ENCODE assay signal across 14 cellular contexts in the genomic region with DNA sequence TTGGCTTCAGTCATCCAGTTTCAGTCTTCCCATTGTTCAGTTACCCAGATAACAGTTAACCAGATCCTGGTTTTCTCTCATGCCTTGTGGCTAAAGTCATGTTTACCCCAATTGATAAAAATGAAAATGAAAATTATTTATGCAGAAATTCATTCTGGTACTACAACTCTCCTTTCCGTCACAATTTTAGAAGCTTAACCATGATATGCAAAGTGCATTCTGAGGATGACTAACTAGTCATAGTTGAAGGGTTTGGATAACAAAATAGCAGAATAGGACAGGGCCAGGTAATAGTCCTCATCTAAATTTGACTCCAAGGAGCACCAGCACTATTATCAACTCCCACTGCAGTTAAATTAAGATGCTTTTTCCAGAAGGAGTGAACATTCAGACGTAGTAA.
A peak's percentile ranks its signal among the peaks of the same experiment; 100 is the strongest.
DNase-seq lines count a peak whose midpoint lies in the region; ATAC-seq and TF ChIP-seq lines count a peak whose summit lies in the region.
"Had no signal": no experiment of that assay in that cellular context is flagged by ENCODE, and none has a peak within 500 bp of the region (broad histone marks: within the 10 kb centered on the region; RNA-seq: fewer than 3 reads in every experiment).

No MANE protein-coding gene starts in this region.

- no peaks in the 10 kb centered on the region for H3K27me3 ChIP-seq in OCI-LY3 (ENCODE audit: low read depth, low read length)
- H3K27me3 ChIP-seq in effector memory CD4-positive, alpha-beta T cell (replicated peaks; ENCODE audit: control insufficient read depth, insufficient read depth, low read length, poor library complexity, severe bottlenecking), result no peaks in the 10 kb centered on the region
- H3K27me3 ChIP-seq: BLaER1 treated with 17β-estradiol and CSF1 and Interleukin-3, amounts not matched to agents 10 nM and 100 nM; SJSA1 had no signal

- H3K36me3 ChIP-seq in OCI-LY3 (replicated peaks; ENCODE audit: low read depth, low read length), result no peaks in the 10 kb centered on the region
- H3K36me3 ChIP-seq in effector memory CD4-positive, alpha-beta T cell (ENCODE audit: control insufficient read depth, insufficient read depth, low read length), result no peaks in the 10 kb centered on the region
- H3K36me3 ChIP-seq: BLaER1 treated with 17β-estradiol and CSF1 and Interleukin-3, amounts not matched to agents 10 nM and 100 nM; SJSA1; WERI-Rb-1 had no signal

- H3K27ac ChIP-seq in OCI-LY3 (ENCODE audit: low read length), result no peak overlapping the region
- H3K27ac ChIP-seq in effector memory CD4-positive, alpha-beta T cell (ENCODE audit: insufficient read depth, low read length, poor library complexity, severe bottlenecking), result no peak overlapping the region
- H3K27ac ChIP-seq: BLaER1 treated with 17β-estradiol and CSF1 and Interleukin-3, amounts not matched to agents 10 nM and 100 nM; SJSA1; WERI-Rb-1 had no signal

- H3K79me2 ChIP-seq in OCI-LY3 (ENCODE audit: low read length), result no peaks in the 10 kb centered on the region

- H3K9me3 ChIP-seq in OCI-LY3 (ENCODE audit: insufficient read depth, low read length), result no peaks in the 10 kb centered on the region
- H3K9me3 ChIP-seq in effector memory CD4-positive, alpha-beta T cell (ENCODE audit: control insufficient read depth, low read length), result no peaks in the 10 kb centered on the region
- H3K9me3 ChIP-seq: SJSA1 had no signal

- no peak for DNase-seq in glomerular visceral epithelial cell (ENCODE audit: extremely low spot score)
- DNase-seq in cerebellum (ENCODE audit: low spot score), result no peak
- DNase-seq in effector memory CD4-positive, alpha-beta T cell, result no peak
- no peak for DNase-seq in GM13977 (ENCODE audit: low spot score)
- DNase-seq: amniotic stem cell, NCI-H1092 treated with DMSO at 0.1 percent for 48 hours, NCI-H69, WERI-Rb-1 had no signal

- ATAC-seq in GM18870 (IDR thresholded peaks at IDR 0.05; ENCODE audit: unreplicated experiment), result peak; percentile 100
- peak; percentile 99 for ATAC-seq in GM21515 (IDR thresholded peaks at IDR 0.05; ENCODE audit: unreplicated experiment)
- peak; percentile 98 for ATAC-seq in HG03039 (IDR thresholded peaks at IDR 0.05; ENCODE audit: unreplicated experiment)

- H3K4me2 ChIP-seq in OCI-LY3 (ENCODE audit: low read length), result peak overlapping the region; percentile 10; the same call in 1 of the 2 replicates
- H3K4me2 ChIP-seq: BLaER1 treated with 17β-estradiol and CSF1 and Interleukin-3, amounts not matched to agents 10 nM and 100 nM had no signal

- no peaks in the 10 kb centered on the region for H4K20me1 ChIP-seq in OCI-LY3 (ENCODE audit: insufficient read depth, low read length)
- H4K20me1 ChIP-seq: BLaER1 treated with 17β-estradiol and CSF1 and Interleukin-3, amounts not matched to agents 10 nM and 100 nM had no signal

- TF ChIP-seq CTCF in OCI-LY3 (IDR thresholded peaks at IDR 0.05; ENCODE audit: low read depth, low read length) (no peak), GM13977 (IDR thresholded peaks at IDR 0.05; ENCODE audit: extremely low read depth, insufficient read depth, missing control alignments) (no peak)

- in situ Hi-C loops in GM13977 (cut with MboI; ENCODE audit: low pct_unique_long_range_greater_than_20kb, low sequenced_read_pairs, unreplicated experiment), result no loop called here

- peaks cover 12% of the 10 kb centered on the region for H3K4me1 ChIP-seq in OCI-LY3 (ENCODE audit: low read length)
- no peaks in the 10 kb centered on the region for H3K4me1 ChIP-seq in effector memory CD4-positive, alpha-beta T cell (ENCODE audit: control insufficient read depth, insufficient read depth, low read length, poor library complexity, severe bottlenecking)
- H3K4me1 ChIP-seq: BLaER1 treated with 17β-estradiol and CSF1 and Interleukin-3, amounts not matched to agents 10 nM and 100 nM; SJSA1 had no signal

- no peak overlapping the region for H2AFZ ChIP-seq in OCI-LY3 (ENCODE audit: low read depth, low read length)

- no peak overlapping the region for H3K9ac ChIP-seq in OCI-LY3 (ENCODE audit: low read length)
- H3K9ac ChIP-seq: BLaER1 treated with 17β-estradiol and CSF1 and Interleukin-3, amounts not matched to agents 10 nM and 100 nM had no signal

- H3K4me3 ChIP-seq in OCI-LY3 (ENCODE audit: low read length), result no peak overlapping the region
- no peak overlapping the region for H3K4me3 ChIP-seq in effector memory CD4-positive, alpha-beta T cell (ENCODE audit: insufficient read depth, low read depth, low read length, poor library complexity, severe bottlenecking)
- H3K4me3 ChIP-seq: BLaER1 treated with 17β-estradiol and CSF1 and Interleukin-3, amounts not matched to agents 10 nM and 100 nM; SJSA1 had no signal
